Comparison of ENCODE assay signal across 12 cellular contexts in genomic region chr2:10269291-10269690, GRCh38.
"Had no signal": no experiment of that assay in that cellular context is flagged by ENCODE, and none has a peak within 500 bp of the region (broad histone marks: within the 10 kb centered on the region; RNA-seq: fewer than 3 reads in every experiment).

No MANE protein-coding gene starts in this region.

- DNase-seq: activated CD4-positive, alpha-beta memory T cell treated with anti-CD3 and anti-CD28 coated beads, Interleukin-2, amount 10 ng/mL, durations not matched to agents 7 days and 5 days; amniotic stem cell; dermis blood vessel endothelial cell; immature natural killer cell; mesenchymal stem cell; nephron progenitor cell; ovary; stimulated activated CD4-positive, alpha-beta T cell treated with anti-CD3 and anti-CD28 coated beads, Interleukin-4, amount 100 ng/mL, for 24 hours; stimulated activated naive CD8-positive, alpha-beta T cell treated with anti-CD3 and anti-CD28 coated beads, Interleukin-15, amount 100 ng/mL, for 72 hours had no signal

- H3K27ac Mint-ChIP-seq: activated CD4-positive, alpha-beta memory T cell treated with anti-CD3 and anti-CD28 coated beads, Interleukin-2, amount 10 ng/mL, durations not matched to agents 7 days and 5 days; activated T-helper 17 cell treated with anti-CD3 and anti-CD28 coated beads, Interleukin-2, amount 50 U/mL, for 72 hours; immature natural killer cell; nephron progenitor cell; stimulated activated naive CD8-positive, alpha-beta T cell treated with anti-CD3 and anti-CD28 coated beads, Interleukin-15, amount 100 ng/mL, for 72 hours had no signal

- H3K27me3 Mint-ChIP-seq: activated CD4-positive, alpha-beta memory T cell treated with anti-CD3 and anti-CD28 coated beads, Interleukin-2, amount 10 ng/mL, durations not matched to agents 7 days and 5 days; activated T-helper 17 cell treated with anti-CD3 and anti-CD28 coated beads, Interleukin-2, amount 50 U/mL, for 72 hours; stimulated activated naive CD8-positive, alpha-beta T cell treated with anti-CD3 and anti-CD28 coated beads, Interleukin-15, amount 100 ng/mL, for 72 hours had no signal

- H3K36me3 ChIP-seq: ovary had no signal

- H3K4me3 Mint-ChIP-seq: activated CD4-positive, alpha-beta memory T cell treated with anti-CD3 and anti-CD28 coated beads, Interleukin-2, amount 10 ng/mL, durations not matched to agents 7 days and 5 days; activated T-helper 17 cell treated with anti-CD3 and anti-CD28 coated beads, Interleukin-2, amount 50 U/mL, for 72 hours; immature natural killer cell; nephron progenitor cell; stimulated activated naive CD8-positive, alpha-beta T cell treated with anti-CD3 and anti-CD28 coated beads, Interleukin-15, amount 100 ng/mL, for 72 hours had no signal

- H3K9me3 ChIP-seq: body of pancreas, ovary had no signal

- H3K27me3 ChIP-seq: body of pancreas, ovary had no signal

- H3K4me3 ChIP-seq: body of pancreas, ovary had no signal

- ATAC-seq: activated naive CD4-positive, alpha-beta T cell treated with anti-CD3 and anti-CD28 coated beads, Interleukin-2, amount 50 U/mL, for 72 hours; activated T-helper 17 cell treated with anti-CD3 and anti-CD28 coated beads, Interleukin-2, amount 50 U/mL, for 72 hours; body of pancreas; stimulated activated naive CD8-positive, alpha-beta T cell treated with anti-CD3 and anti-CD28 coated beads, Interleukin-15, amount 100 ng/mL, for 72 hours had no signal

- H3K27ac ChIP-seq: ovary had no signal

- H3K36me3 Mint-ChIP-seq: activated naive CD4-positive, alpha-beta T cell treated with anti-CD3 and anti-CD28 coated beads, Interleukin-2, amount 50 U/mL, for 72 hours; immature natural killer cell had no signal

- H3K9me3 Mint-ChIP-seq: activated CD4-positive, alpha-beta memory T cell treated with anti-CD3 and anti-CD28 coated beads, Interleukin-2, amount 10 ng/mL, durations not matched to agents 7 days and 5 days; activated naive CD4-positive, alpha-beta T cell treated with anti-CD3 and anti-CD28 coated beads, Interleukin-2, amount 50 U/mL, for 72 hours; activated T-helper 17 cell treated with anti-CD3 and anti-CD28 coated beads, Interleukin-2, amount 50 U/mL, for 72 hours; immature natural killer cell; nephron progenitor cell; stimulated activated naive CD8-positive, alpha-beta T cell treated with anti-CD3 and anti-CD28 coated beads, Interleukin-15, amount 100 ng/mL, for 72 hours had no signal
